ENCODE assay signal across 10 cellular contexts in genomic region chr13:32284927-32285632, GRCh38. TPM values are rescaled to one million over a fixed set of nuclear protein-coding genes. Genes with fewer than 3 reads are reported as not detected.
DNase-seq lines count a peak whose midpoint lies in the region; ATAC-seq and TF ChIP-seq lines count a peak whose summit lies in the region.
"Had no signal": no experiment of that assay in that cellular context is flagged by ENCODE, and none has a peak within 500 bp of the region (broad histone marks: within the 10 kb centered on the region; RNA-seq: fewer than 3 reads in every experiment).

No MANE protein-coding gene starts in this region.

- H3K4me3 Mint-ChIP-seq in activated CD8-positive, alpha-beta memory T cell treated with anti-CD3 and anti-CD28 coated beads, Interleukin-2, amount 10 ng/mL, durations not matched to agents 7 days and 5 days: no peak overlapping the region

- 16 to 27% (median 24%) methylated on average over 6 of the region's 6 CpGs for WGBS in stomach, 5 donors

- TF ChIP-seq CTCF in stomach (IDR thresholded peaks at IDR 0.05): no peak

- H3K27me3 ChIP-seq in stomach: no peaks in the 10 kb centered on the region

- POLR2A ChIA-PET in HEK293T (lab: Yijun Ruan, JAX): interaction anchor here (1.2 kb wide), 1 partner anchor 30 kb away, joined by 6 read pairs; the partner anchor contains the start of genes BRCA2 and ZAR1L

- no peak overlapping the region for H3K27ac Mint-ChIP-seq in activated CD8-positive, alpha-beta memory T cell treated with anti-CD3 and anti-CD28 coated beads, Interleukin-2, amount 10 ng/mL, durations not matched to agents 7 days and 5 days

- H3K27me3 Mint-ChIP-seq in activated CD8-positive, alpha-beta memory T cell treated with anti-CD3 and anti-CD28 coated beads, Interleukin-2, amount 10 ng/mL, durations not matched to agents 7 days and 5 days: peaks cover 15% of the 10 kb centered on the region

- peaks cover 0 to 22% (median 10%) of the 10 kb centered on the region in 4 donors for H3K4me1 ChIP-seq in stomach

- H3K36me3 Mint-ChIP-seq in activated CD8-positive, alpha-beta memory T cell treated with anti-CD3 and anti-CD28 coated beads, Interleukin-2, amount 10 ng/mL, durations not matched to agents 7 days and 5 days: no peaks in the 10 kb centered on the region

- no peaks in the 10 kb centered on the region for H3K4me1 Mint-ChIP-seq in activated CD8-positive, alpha-beta memory T cell treated with anti-CD3 and anti-CD28 coated beads, Interleukin-2, amount 10 ng/mL, durations not matched to agents 7 days and 5 days

- no peak overlapping the region for H3K4me3 ChIP-seq in stomach

- DNase-seq in HT1080 (ENCODE audit: low read depth): peak; percentile 73
- no peak for DNase-seq in left lobe of liver (ENCODE audit: low spot score)
- peak; percentile 47 for DNase-seq in stomach
- no peak for DNase-seq in activated CD8-positive, alpha-beta memory T cell treated with anti-CD3 and anti-CD28 coated beads, Interleukin-2, amount 10 ng/mL, durations not matched to agents 7 days and 5 days
- DNase-seq in Kasumi-1 (lab: John Stamatoyannopoulos, UW): no peak
- no peak for DNase-seq in HEK293T (ENCODE audit: extremely low spot score)
- DNase-seq in UCSD-AML1 (lab: John Stamatoyannopoulos, UW; ENCODE audit: unreplicated experiment): no peak
- DNase-seq: activated CD4-positive, alpha-beta T cell treated with anti-CD3 and anti-CD28 coated beads for 48 hours had no signal

- TF ChIP-seq EP300 in stomach (IDR thresholded peaks at IDR 0.05): no peak

- intact Hi-C loops in stomach (cut with DNase I; ENCODE audit: low total_unique reads): no loop called here

- peaks cover 0 to 32% (median 30%) of the 10 kb centered on the region in 4 donors for H3K36me3 ChIP-seq in stomach

- no peak for TF ChIP-seq POLR2A in stomach (IDR thresholded peaks at IDR 0.05)

- H3K9me3 ChIP-seq in stomach: no peaks in the 10 kb centered on the region

- no peaks in the 10 kb centered on the region for H3K9me3 Mint-ChIP-seq in activated CD8-positive, alpha-beta memory T cell treated with anti-CD3 and anti-CD28 coated beads, Interleukin-2, amount 10 ng/mL, durations not matched to agents 7 days and 5 days (ENCODE audit: low read depth)

- H3K27ac ChIP-seq in cingulate gyrus (ENCODE audit: low read depth, low read length) (peak overlapping the region; percentile 2), stomach (peak overlapping the region in 4 of 5 donors; percentile 36 to 67 (median 44))

- ATAC-seq in left lobe of liver: peak; percentile 73
- no peak for ATAC-seq in activated CD8-positive, alpha-beta memory T cell treated with anti-CD3 and anti-CD28 coated beads, Interleukin-2, amount 10 ng/mL, durations not matched to agents 7 days and 5 days

- CTCF ChIA-PET in activated CD8-positive, alpha-beta memory T cell treated with anti-CD3 and anti-CD28 coated beads, Interleukin-2, amount 10 ng/mL, durations not matched to agents 7 days and 5 days (lab: Charles Lee): no interaction called here
- CTCF ChIA-PET in HEK293T (lab: Yijun Ruan, JAX): no interaction called here

TF ChIP-seq in HEK293T, 16 proteins besides CTCF, POLR2A, EP300 and RAD21:
- no peak for TF ChIP-seq ELF4 (IDR thresholded peaks at IDR 0.05)
- TF ChIP-seq, protein P1, sequence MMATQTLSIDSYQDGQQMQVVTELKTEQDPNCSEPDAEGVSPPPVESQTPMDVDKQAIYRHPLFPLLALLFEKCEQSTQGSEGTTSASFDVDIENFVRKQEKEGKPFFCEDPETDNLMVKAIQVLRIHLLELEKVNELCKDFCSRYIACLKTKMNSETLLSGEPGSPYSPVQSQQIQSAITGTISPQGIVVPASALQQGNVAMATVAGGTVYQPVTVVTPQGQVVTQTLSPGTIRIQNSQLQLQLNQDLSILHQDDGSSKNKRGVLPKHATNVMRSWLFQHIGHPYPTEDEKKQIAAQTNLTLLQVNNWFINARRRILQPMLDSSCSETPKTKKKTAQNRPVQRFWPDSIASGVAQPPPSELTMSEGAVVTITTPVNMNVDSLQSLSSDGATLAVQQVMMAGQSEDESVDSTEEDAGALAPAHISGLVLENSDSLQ (IDR thresholded peaks at IDR 0.05): no peak
- no peak for TF ChIP-seq SUZ12 (IDR thresholded peaks at IDR 0.05)
- no peak for TF ChIP-seq L3MBTL2 (conservative IDR thresholded peaks at IDR 0.05)
- no peak for TF ChIP-seq FOXK2 (IDR thresholded peaks at IDR 0.05)
- no peak for TF ChIP-seq ZNF384 (IDR thresholded peaks at IDR 0.05)
- no peak for TF ChIP-seq ARNT (IDR thresholded peaks at IDR 0.05)

RNA-seq across cellular contexts. Expression of gene ZAR1L, which starts 30.1 kb away (rescaled TPM):
- not detected in 2 replicates for total RNA-seq in HT1080 (2014; rRNA removed; shearing (Covaris generic))
- not detected in 2 replicates for polyA plus RNA-seq in HT1080 (2015; cell fraction: cytosol; rRNA removed)
- polyA plus RNA-seq in HT1080 (2015; cell fraction: nucleus; rRNA removed): 0.24 and 0.41 TPM in 2 replicates
- total RNA-seq in left lobe of liver: not detected
- total RNA-seq in stomach: not detected
- not detected for polyA plus RNA-seq in stomach
- total RNA-seq in activated CD8-positive, alpha-beta memory T cell treated with anti-CD3 and anti-CD28 coated beads, Interleukin-2, amount 10 ng/mL, durations not matched to agents 7 days and 5 days: not detected
- total RNA-seq: frontal cortex had no signal

RNA-seq across cellular contexts. Expression of gene BRCA2, which starts 30.2 kb away (rescaled TPM):
- 8.0 and 10.1 TPM in 2 replicates for total RNA-seq in HT1080 (2014; rRNA removed; shearing (Covaris generic))
- polyA plus RNA-seq in HT1080 (2015; cell fraction: cytosol; rRNA removed): 4.9 and 6.8 TPM in 2 replicates
- 18.0 and 18.8 TPM in 2 replicates for polyA plus RNA-seq in HT1080 (2015; cell fraction: nucleus; rRNA removed)
- total RNA-seq in left lobe of liver (0.53 TPM), stomach (10 to 100 TPM in 1 of 5 donors, 1 to 10 TPM in 2, under 1 TPM in 2; 0.58 to 16.2 (median 4.6) TPM)
- 1 to 10 TPM in 2 of 3 donors, under 1 TPM in 1; 0.53 to 1.2 (median 1.1) TPM for polyA plus RNA-seq in stomach
- total RNA-seq in activated CD8-positive, alpha-beta memory T cell treated with anti-CD3 and anti-CD28 coated beads, Interleukin-2, amount 10 ng/mL, durations not matched to agents 7 days and 5 days: 10 to 100 TPM; 25.1 to 37.8 TPM

Comparison
In these comparisons a context has a peak if more than half of its experiments do, and no peak if none do; other contexts are left out.
1. DNase-seq: peak in HT1080 (single experiment) and stomach (single experiment); none in left lobe of liver (single experiment), activated CD8-positive, alpha-beta memory T cell treated with anti-CD3 and anti-CD28 coated beads, Interleukin-2, amount 10 ng/mL, durations not matched to agents 7 days and 5 days (single experiment), Kasumi-1 (0 of 2), HEK293T (single experiment) and UCSD-AML1 (single experiment).